27 cellular contexts compared by ENCODE assay signal in genomic region chr1:33927721-33928120, GRCh38.
"Had no signal": no experiment of that assay in that cellular context is flagged by ENCODE, and none has a peak within 500 bp of the region (broad histone marks: within the 10 kb centered on the region; RNA-seq: fewer than 3 reads in every experiment).

No MANE protein-coding gene starts in this region.

- H3K27ac ChIP-seq: PC-9, WERI-Rb-1 had no signal

- H3K36me3 ChIP-seq: MG63, WERI-Rb-1 had no signal

- H3K4me2 ChIP-seq: PC-9 had no signal

- DNase-seq: activated CD4-positive, alpha-beta memory T cell treated with anti-CD3 and anti-CD28 coated beads, Interleukin-2, amount 10 ng/mL, durations not matched to agents 7 days and 5 days; activated CD4-positive, alpha-beta T cell treated with anti-CD3 and anti-CD28 coated beads for 1 hour; activated CD4-positive, alpha-beta T cell treated with anti-CD3 and anti-CD28 coated beads for 48 hours; activated CD4-positive, CD25-positive, alpha-beta regulatory T cell; activated CD8-positive, alpha-beta memory T cell treated with anti-CD3 and anti-CD28 coated beads for 24 hours; activated CD8-positive, alpha-beta memory T cell treated with anti-CD3 and anti-CD28 coated beads, Interleukin-2, amount 10 ng/mL, durations not matched to agents 7 days and 5 days; activated CD8-positive, alpha-beta memory T cell treated with anti-CD3 and anti-CD28 coated beads, Interleukin-2, amount 50 U/mL, for 48 hours; activated effector memory CD4-positive, alpha-beta T cell treated with Interleukin-2 at 50 U/mL for 16 hours; activated naive CD4-positive, alpha-beta T cell treated with anti-CD3 and anti-CD28 coated beads, Interleukin-2, amount 10 ng/mL, durations not matched to agents 7 days and 5 days; activated naive CD8-positive, alpha-beta T cell treated with anti-CD3 and anti-CD28 coated beads, Interleukin-2, amount 50 U/mL, for 24 hours; activated T-cell treated with anti-CD3 and anti-CD28 coated beads, Interleukin-2, amount 50 U/mL, for 48 hours; anterior cingulate cortex; central memory CD4-positive, alpha-beta T cell; Karpas-422; MG63; NCI-H1048; NCI-H1105 treated with DMSO at 0.1 percent for 48 hours; NCI-H1436 treated with DMSO at 0.1 percent for 48 hours; NCI-H1694 treated with DMSO at 0.1 percent for 48 hours; NCI-H2029; NCI-H345; NCI-H524 treated with DMSO at 0.1 percent for 48 hours; NK-92 treated with Interleukin-12 subunit alpha and Interleukin-12 subunit beta, amount 100 ng/mL, for 24 hours; PC-9; Right ventricle myocardium superior; T1000; WERI-Rb-1 had no signal

- ATAC-seq: activated CD8-positive, alpha-beta memory T cell treated with anti-CD3 and anti-CD28 coated beads, Interleukin-2, amount 10 ng/mL, durations not matched to agents 7 days and 5 days; activated naive CD8-positive, alpha-beta T cell treated with anti-CD3 and anti-CD28 coated beads, Interleukin-2, amount 50 U/mL, for 24 hours had no signal

- H3K27me3 ChIP-seq: MG63 had no signal

- H2AFZ ChIP-seq: PC-9 had no signal

- H3K9me3 ChIP-seq: MG63 had no signal

- H3K4me3 ChIP-seq: MG63, PC-9 had no signal
